Comparison of ENCODE assay signal across 8 cellular contexts in genomic region chr9:128276574-128277270, GRCh38. TPM values are rescaled to one million over a fixed set of nuclear protein-coding genes. Genes with fewer than 3 reads are reported as not detected.
A peak's percentile ranks its signal among the peaks of the same experiment; 100 is the strongest.
DNase-seq lines count a peak whose midpoint lies in the region; ATAC-seq lines count a peak whose summit lies in the region.

No MANE protein-coding gene starts in this region.

- H3K9me3 Mint-ChIP-seq in activated naive CD4-positive, alpha-beta T cell treated with anti-CD3 and anti-CD28 coated beads, Interleukin-2, amount 50 U/mL, for 72 hours: no peaks in the 10 kb centered on the region

- DNase-seq in COLO668 (lab: John Stamatoyannopoulos, UW; ENCODE audit: unreplicated experiment): peak; percentile 26
- no peak for DNase-seq in activated naive CD4-positive, alpha-beta T cell treated with anti-CD3 and anti-CD28 coated beads, Interleukin-2, amount 50 U/mL, for 72 hours (ENCODE audit: low spot score in 2 of 2)
- peak; percentile 46 for DNase-seq in left cardiac atrium
- DNase-seq in GOT3 (lab: John Stamatoyannopoulos, UW): no peak

- no peaks in the 10 kb centered on the region for H3K27me3 ChIP-seq in HUES48 (ENCODE audit: control insufficient read depth, insufficient read depth, low read length)
- H3K27me3 ChIP-seq in rectal smooth muscle tissue (ENCODE audit: control insufficient read depth, insufficient read depth, low read length): no peaks in the 10 kb centered on the region

- peaks cover 0 to 12% of the 10 kb centered on the region in 2 donors for H3K36me3 Mint-ChIP-seq in activated naive CD4-positive, alpha-beta T cell treated with anti-CD3 and anti-CD28 coated beads, Interleukin-2, amount 50 U/mL, for 72 hours

- H3K4me1 ChIP-seq in HUES48 (ENCODE audit: control insufficient read depth, insufficient read depth, low read length): 0 out of 2 replicates have a peak, but pooled peaks cover 4% of the 10 kb centered on the region
- H3K4me1 ChIP-seq in rectal smooth muscle tissue (ENCODE audit: control insufficient read depth, insufficient read depth, low read length): peaks cover 7% of the 10 kb centered on the region

- H3K36me3 ChIP-seq in HUES48 (ENCODE audit: control insufficient read depth, insufficient read depth, low read length) (peaks cover 18% of the 10 kb centered on the region), rectal smooth muscle tissue (ENCODE audit: control insufficient read depth, insufficient read depth, low read length) (peaks cover 6% of the 10 kb centered on the region)

- ATAC-seq in activated naive CD4-positive, alpha-beta T cell treated with anti-CD3 and anti-CD28 coated beads, Interleukin-2, amount 50 U/mL, for 72 hours: peak in 1 of 2 donors; percentile 3
- ATAC-seq in left cardiac atrium (peak; percentile 21 to 41), GM18870 (IDR thresholded peaks at IDR 0.05; ENCODE audit: unreplicated experiment) (no peak), GM19395 (IDR thresholded peaks at IDR 0.05; ENCODE audit: unreplicated experiment) (no peak)

- H3K27ac Mint-ChIP-seq in activated naive CD4-positive, alpha-beta T cell treated with anti-CD3 and anti-CD28 coated beads, Interleukin-2, amount 50 U/mL, for 72 hours: peak overlapping the region; percentile 98 to 99

- intact Hi-C loops in left cardiac atrium (cut with DNase I): loop anchor here in 1 of 2 donors (5.0 kb wide), 1 partner anchor 46 kb away; the partner anchor contains the start of genes COQ4 and TRUB2

- H3K4me3 ChIP-seq in HUES48 (ENCODE audit: low read depth, low read length) (peak overlapping the region; percentile 79), rectal smooth muscle tissue (ENCODE audit: low read length) (peak overlapping the region; percentile 93)

- H3K9me3 ChIP-seq in HUES48 (ENCODE audit: control insufficient read depth, insufficient read depth, low read length): no peaks in the 10 kb centered on the region

- peak overlapping the region; percentile 52 for H3K27ac ChIP-seq in HUES48 (ENCODE audit: low read depth, low read length)
- peak overlapping the region; percentile 88 for H3K27ac ChIP-seq in rectal smooth muscle tissue (ENCODE audit: low read depth, low read length)

- H3K9ac ChIP-seq in HUES48 (ENCODE audit: low read depth, low read length) (peak overlapping the region; percentile 55), rectal smooth muscle tissue (ENCODE audit: low read length) (peak overlapping the region; percentile 75)

RNA-seq across cellular contexts. Expression of gene SWI5, which starts 0.6 kb away (rescaled TPM):
- total RNA-seq in activated naive CD4-positive, alpha-beta T cell treated with anti-CD3 and anti-CD28 coated beads, Interleukin-2, amount 50 U/mL, for 72 hours: 10 to 100 TPM; 15.6 to 16.9 TPM
- total RNA-seq in left cardiac atrium: 10 to 100 TPM; 17.2 to 18.4 TPM

RNA-seq across cellular contexts. Expression of gene GOLGA2, which starts 0.9 kb away (rescaled TPM):
- 10 to 100 TPM; 46.2 to 54.3 TPM for total RNA-seq in activated naive CD4-positive, alpha-beta T cell treated with anti-CD3 and anti-CD28 coated beads, Interleukin-2, amount 50 U/mL, for 72 hours
- 100 to 1,000 TPM in 1 of 2 donors, 10 to 100 TPM in 1; 85.6 to 113 TPM for total RNA-seq in left cardiac atrium

RNA-seq across cellular contexts. Expression of gene TRUB2, which starts 45.5 kb away (rescaled TPM):
- 10 to 100 TPM; 25.6 to 35.9 TPM for total RNA-seq in activated naive CD4-positive, alpha-beta T cell treated with anti-CD3 and anti-CD28 coated beads, Interleukin-2, amount 50 U/mL, for 72 hours
- 10 to 100 TPM; 23.0 to 26.6 TPM for total RNA-seq in left cardiac atrium

RNA-seq across cellular contexts. Expression of gene COQ4, which starts 45.9 kb away (rescaled TPM):
- total RNA-seq in activated naive CD4-positive, alpha-beta T cell treated with anti-CD3 and anti-CD28 coated beads, Interleukin-2, amount 50 U/mL, for 72 hours: 10 to 100 TPM; 33.9 to 38.3 TPM
- 10 to 100 TPM; 21.2 to 27.7 TPM for total RNA-seq in left cardiac atrium

Comparison
In these comparisons a context has a peak if more than half of its experiments do, and no peak if none do; other contexts are left out.
1. DNase-seq: peak in COLO668 (single experiment) and left cardiac atrium (single experiment); none in activated naive CD4-positive, alpha-beta T cell treated with anti-CD3 and anti-CD28 coated beads, Interleukin-2, amount 50 U/mL, for 72 hours (0 of 2) and GOT3 (single experiment).
2. ATAC-seq: peak in left cardiac atrium (2 of 2); none in GM18870 (single experiment) and GM19395 (single experiment).